34 cellular contexts compared by ENCODE assay signal in the genomic region with DNA sequence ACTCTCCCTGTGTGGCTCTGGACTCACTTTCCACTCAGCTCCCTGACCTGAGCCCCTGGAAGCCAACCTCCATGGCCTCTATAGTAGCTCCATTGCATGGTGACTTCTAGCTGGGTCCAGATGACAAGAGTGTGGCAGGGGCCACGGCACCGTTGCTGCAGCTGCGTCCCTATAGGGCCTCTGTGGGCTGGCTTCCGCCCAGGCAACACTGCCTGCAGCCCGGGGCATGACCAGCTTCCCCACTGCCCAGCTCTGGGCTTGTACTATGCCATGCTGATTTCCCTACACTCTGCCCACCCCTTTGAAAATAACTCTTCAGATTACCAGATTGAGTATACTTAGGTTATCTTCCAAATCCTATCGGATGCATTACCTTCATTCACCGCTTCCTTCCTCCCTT.
"Had no signal": no experiment of that assay in that cellular context is flagged by ENCODE, and none has a peak within 500 bp of the region (broad histone marks: within the 10 kb centered on the region; RNA-seq: fewer than 3 reads in every experiment).

No MANE protein-coding gene starts in this region.

- ATAC-seq: activated CD4-positive, alpha-beta T cell treated with anti-CD3 and anti-CD28 coated beads for 36 hours; activated CD8-positive, alpha-beta memory T cell treated with anti-CD3 and anti-CD28 coated beads, Interleukin-2, amount 10 ng/mL, durations not matched to agents 7 days and 5 days; activated CD8-positive, alpha-beta T cell treated with anti-CD3 and anti-CD28 coated beads, Interleukin-2, amount 10 ng/mL, durations not matched to agents 7 days and 5 days; activated naive CD4-positive, alpha-beta T cell treated with anti-CD3 and anti-CD28 coated beads, Interleukin-2, amount 50 U/mL, for 72 hours; activated T-cell treated with anti-CD3 and anti-CD28 coated beads, Interleukin-2, amount 50 U/mL, for 4 hours; activated T-cell treated with anti-CD3 and anti-CD28 coated beads, Interleukin-2, amount 50 U/mL, for 72 hours; activated T-helper 17 cell treated with anti-CD3 and anti-CD28 coated beads, Interleukin-2, amount 50 U/mL, for 72 hours; body of pancreas had no signal

- H3K27me3 ChIP-seq: adrenal gland, body of pancreas, breast epithelium had no signal

- H3K27ac ChIP-seq: adrenal gland, body of pancreas, brain microvascular endothelial cell, breast epithelium, VCaP had no signal

- FAIRE-seq: astrocyte, TTC549 had no signal

- H3K4me1 ChIP-seq: adrenal gland, breast epithelium had no signal

- H3K9me3 ChIP-seq: adrenal gland, body of pancreas, breast epithelium had no signal

- DNase-seq: activated B cell treated with CpG ODN at 0.5 μM for 24 hours; activated CD4-positive, alpha-beta memory T cell treated with anti-CD3 and anti-CD28 coated beads, Interleukin-2, amount 10 ng/mL, durations not matched to agents 7 days and 5 days; activated CD4-positive, alpha-beta T cell treated with anti-CD3 and anti-CD28 coated beads for 1 hour; activated CD4-positive, alpha-beta T cell treated with anti-CD3 and anti-CD28 coated beads for 36 hours; activated CD4-positive, alpha-beta T cell treated with anti-CD3 and anti-CD28 coated beads for 48 hours; activated CD4-positive, alpha-beta T cell treated with anti-CD3 and anti-CD28 coated beads, Interleukin-2, amount 10 ng/mL, durations not matched to agents 7 days and 5 days; activated CD4-positive, alpha-beta T cell treated with anti-CD3 and anti-CD28 coated beads, Interleukin-2, amount 50 U/mL, for 48 hours; activated CD8-positive, alpha-beta memory T cell treated with anti-CD3 and anti-CD28 coated beads for 24 hours; activated CD8-positive, alpha-beta memory T cell treated with anti-CD3 and anti-CD28 coated beads, Interleukin-2, amount 10 ng/mL, durations not matched to agents 7 days and 5 days; activated CD8-positive, alpha-beta memory T cell treated with anti-CD3 and anti-CD28 coated beads, Interleukin-2, amount 50 U/mL, for 48 hours; activated CD8-positive, alpha-beta T cell treated with anti-CD3 and anti-CD28 coated beads, Interleukin-2, amount 10 ng/mL, durations not matched to agents 7 days and 5 days; activated effector memory CD4-positive, alpha-beta T cell treated with anti-CD3 and anti-CD28 coated beads, Interleukin-2, amount 50 U/mL, for 16 hours; activated gamma-delta T cell treated with Interleukin-2 at 50 U/mL for 16 hours; activated naive CD4-positive, alpha-beta T cell; activated naive CD4-positive, alpha-beta T cell treated with anti-CD3 and anti-CD28 coated beads for 36 hours; activated naive CD4-positive, alpha-beta T cell treated with anti-CD3 and anti-CD28 coated beads, Interleukin-2, amount 50 U/mL, for 16 hours; activated naive CD8-positive, alpha-beta T cell treated with anti-CD3 and anti-CD28 coated beads for 36 hours; activated T-cell treated with anti-CD3 and anti-CD28 coated beads, Interleukin-2, amount 50 U/mL, for 4 hours; activated T-cell treated with anti-CD3 and anti-CD28 coated beads, Interleukin-2, amount 50 U/mL, for 72 hours; adrenal gland; amniotic stem cell; body of pancreas; brain microvascular endothelial cell; caudate nucleus; SW 1271; T-helper 1 cell; T-helper 2 cell; T-helper 9 cell had no signal

- H3K36me3 ChIP-seq: adrenal gland, brain microvascular endothelial cell, breast epithelium had no signal

- H3K4me3 ChIP-seq: adrenal gland, body of pancreas, breast epithelium had no signal
